Comparison of ENCODE assay signal across 22 cellular contexts in the genomic region with DNA sequence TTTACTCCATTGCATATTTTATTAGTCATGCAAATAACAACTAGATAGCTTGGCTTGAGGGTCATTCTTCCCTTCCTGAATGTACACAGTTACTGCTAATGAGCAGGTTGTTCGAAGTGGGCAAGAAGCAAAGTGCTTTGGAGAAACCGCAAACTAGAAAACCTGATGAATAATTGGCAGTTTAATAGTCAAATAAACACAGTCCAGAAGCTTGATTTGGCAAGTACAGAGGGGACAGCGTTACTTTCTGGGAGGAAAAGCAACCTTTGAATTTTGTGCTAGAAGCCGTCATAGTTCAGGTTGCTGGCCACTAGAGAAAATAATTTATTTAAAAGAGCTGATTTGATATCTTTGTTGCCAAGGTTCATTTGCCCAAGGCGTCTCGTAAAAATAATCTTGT.
DNase-seq lines count a peak whose midpoint lies in the region; ATAC-seq, FAIRE-seq and TF ChIP-seq lines count a peak whose summit lies in the region.
"Had no signal": no experiment of that assay in that cellular context is flagged by ENCODE, and none has a peak within 500 bp of the region (broad histone marks: within the 10 kb centered on the region; RNA-seq: fewer than 3 reads in every experiment).

No MANE protein-coding gene starts in this region.

- CTCF ChIA-PET in HepG2 (lab: Yijun Ruan, JAX; ENCODE audit: low intra/inter-chr PET ratio, low total read pairs): no interaction called here

- H3K27me3 ChIP-seq in liver (ENCODE audit: control insufficient read depth in 4 of 4, insufficient read depth in 4 of 4, low read length in 3 of 4): no peaks in the 10 kb centered on the region
- no peaks in the 10 kb centered on the region for H3K27me3 ChIP-seq in HepG2 (ENCODE audit: control insufficient read depth in 1 of 2, insufficient read depth in 2 of 2, low read length in 2 of 2)
- H3K27me3 ChIP-seq in MM.1S (replicated peaks; ENCODE audit: insufficient read depth, low read length): no peaks in the 10 kb centered on the region
- H3K27me3 ChIP-seq: BLaER1 had no signal

- H3K4me3 ChIP-seq in liver (ENCODE audit: low read depth in 1 of 3, low read length in 3 of 3) (no peak overlapping the region), HepG2 (replicated peaks in 1 of 3; ENCODE audit: insufficient read depth in 1 of 3, low read depth in 2 of 3, low read length in 3 of 3) (no peak overlapping the region), MM.1S (ENCODE audit: low read length) (no peak overlapping the region)
- H3K4me3 ChIP-seq: BLaER1, GM23338 had no signal

- H3K36me3 ChIP-seq in liver (ENCODE audit: control insufficient read depth in 4 of 4, insufficient read depth in 3 of 4, low read depth in 1 of 4, low read length in 3 of 4) (no peaks in the 10 kb centered on the region), HepG2 (replicated peaks in 1 of 2; ENCODE audit: control insufficient read depth in 1 of 2, insufficient read depth in 2 of 2, low read length in 2 of 2) (no peaks in the 10 kb centered on the region), MM.1S (replicated peaks; ENCODE audit: insufficient read depth, low read length) (no peaks in the 10 kb centered on the region)
- H3K36me3 ChIP-seq: BLaER1 had no signal

- TF ChIP-seq EP300 in HepG2 (IDR thresholded peaks at IDR 0.05; ENCODE audit: low read depth in 2 of 2, low read length in 2 of 2) (no peak), HepG2 (CRISPR knock-in tag; IDR thresholded peaks at IDR 0.05; ENCODE audit: borderline replicate concordance) (no peak)

- H3K9ac ChIP-seq in liver (ENCODE audit: low read depth in 1 of 2, low read length in 2 of 2) (no peak overlapping the region), HepG2 (ENCODE audit: insufficient read depth, low read depth, low read length) (no peak overlapping the region), MM.1S (ENCODE audit: low read length) (no peak overlapping the region)
- H3K9ac ChIP-seq: BLaER1 had no signal

- H2AFZ ChIP-seq in HepG2 (ENCODE audit: low read length) (no peak overlapping the region), MM.1S (ENCODE audit: low read length) (no peak overlapping the region)
- H2AFZ ChIP-seq: GM23338 had no signal

- no peaks in the 10 kb centered on the region for H3K79me2 ChIP-seq in HepG2 (ENCODE audit: insufficient read depth, low read length)
- H3K79me2 ChIP-seq in MM.1S (ENCODE audit: low read length): no peaks in the 10 kb centered on the region

- intact Hi-C loops in HepG2 (cut with micrococcal nuclease; ENCODE audit: unreplicated experiment): no loop called here

- POLR2A ChIA-PET in HepG2 (lab: Yijun Ruan, JAX): no interaction called here

- H3K4me1 ChIP-seq in liver (ENCODE audit: control insufficient read depth in 4 of 4, insufficient read depth in 4 of 4, low read length in 3 of 4) (no peaks in the 10 kb centered on the region), HepG2 (ENCODE audit: insufficient read depth, low read length) (no peaks in the 10 kb centered on the region), MM.1S (ENCODE audit: low read length) (no peaks in the 10 kb centered on the region)
- H3K4me1 ChIP-seq: BLaER1 had no signal

- DNase-seq in HepG2 (ENCODE audit: low spot score): no peak
- peak; percentile 86 for DNase-seq in NCI-H1105 treated with DMSO at 0.1 percent for 48 hours (lab: John Stamatoyannopoulos, UW)
- peak; percentile 12 for DNase-seq in astrocyte of the hippocampus (ENCODE audit: low read depth, low spot score)
- peak; percentile 53 for DNase-seq in renal cortical epithelial cell (ENCODE audit: low read depth)
- DNase-seq in SIG-M5 (lab: John Stamatoyannopoulos, UW): no peak
- DNase-seq in GM13977 (ENCODE audit: low spot score): no peak
- DNase-seq in MM.1S: no peak
- DNase-seq: 8988T; CD4-positive, alpha-beta memory T cell; DMS153; DND-41; EL; HCEC 1CT; HFFc6; KBM-7 had no signal

- TF ChIP-seq POLR2A in HepG2 (IDR thresholded peaks at IDR 0.05; ENCODE audit: insufficient read depth in 1 of 2, low read depth in 2 of 2, low read length in 2 of 2): no peak

- TF ChIP-seq CTCF in liver (IDR thresholded peaks at IDR 0.05; ENCODE audit: low read depth, low read length, missing input control): no peak
- TF ChIP-seq CTCF in HepG2 (CRISPR knock-in tag; IDR thresholded peaks at IDR 0.05): no peak
- no peak for TF ChIP-seq CTCF in GM13977 (IDR thresholded peaks at IDR 0.05; ENCODE audit: extremely low read depth, insufficient read depth, missing control alignments)
- TF ChIP-seq CTCF in MM.1S (IDR thresholded peaks at IDR 0.05; ENCODE audit: low read length): no peak

- H3K27ac ChIP-seq in liver (ENCODE audit: low read depth in 1 of 2, low read length in 2 of 2): no peak overlapping the region
- H3K27ac ChIP-seq in HepG2 (ENCODE audit: extremely low read length, insufficient read depth, low read length): no peak overlapping the region
- H3K27ac ChIP-seq in MM.1S (ENCODE audit: low read length): no peak overlapping the region
- H3K27ac ChIP-seq: BLaER1 had no signal

- no TSS peak for BruUV-seq in HepG2 (replicated peaks; lab: Mats Ljungman, UMichigan)

- H3K9me3 ChIP-seq in liver (ENCODE audit: control insufficient read depth in 4 of 4, low read length in 3 of 4) (no peaks in the 10 kb centered on the region), HepG2 (ENCODE audit: low read length) (no peaks in the 10 kb centered on the region), MM.1S (replicated peaks; ENCODE audit: insufficient read depth, low read length) (no peaks in the 10 kb centered on the region)
- H3K9me3 ChIP-seq: BLaER1 had no signal

- H3K4me2 ChIP-seq in HepG2 (ENCODE audit: low read depth, low read length): no peak overlapping the region
- H3K4me2 ChIP-seq in MM.1S (ENCODE audit: low read depth, low read length): no peak overlapping the region
- H3K4me2 ChIP-seq: BLaER1, GM23338 had no signal

- in situ Hi-C loops in HepG2 (cut with HindIII; ENCODE audit: extremely low pct_ligation_motif_present, low pct_unique_long_range_greater_than_20kb) (no loop called here), GM13977 (cut with MboI; ENCODE audit: low pct_unique_long_range_greater_than_20kb, low sequenced_read_pairs, unreplicated experiment) (no loop called here)

- ATAC-seq in HepG2: no peak
- ATAC-seq: GM23338 had no signal

- H4K20me1 ChIP-seq in HepG2 (ENCODE audit: insufficient read depth, low read length) (no peaks in the 10 kb centered on the region), MM.1S (ENCODE audit: insufficient read depth, low read length) (no peaks in the 10 kb centered on the region)
- H4K20me1 ChIP-seq: BLaER1 had no signal

- 30% methylated on average over 6 of the region's 6 CpGs for WGBS in liver
- WGBS in HepG2 (ENCODE audit: low lambda C conversion rate): 20% methylated on average over 6 of the region's 6 CpGs

- TF ChIP-seq RAD21 in liver (IDR thresholded peaks at IDR 0.05) (no peak), HepG2 (CRISPR knock-in tag; IDR thresholded peaks at IDR 0.05) (no peak)

- FAIRE-seq in HepG2 (lab: Jason Lieb, UNC): no peak
- FAIRE-seq: G401.6, GM12891, GM18507, H54 had no signal

- no peaks in the 10 kb centered on the region for H3K9me2 ChIP-seq in MM.1S (replicated peaks; ENCODE audit: insufficient read depth, low read length)

- no peaks in the 10 kb centered on the region for H3F3A ChIP-seq in MM.1S (ENCODE audit: insufficient read depth, low read length)

TF ChIP-seq in liver, 16 proteins besides CTCF, POLR2A, EP300 and RAD21 (continues in another document):
- TF ChIP-seq MAX (IDR thresholded peaks at IDR 0.05) (no peak), HNF4A (conservative IDR thresholded peaks at IDR 0.05) (peak; percentile 66 to 75)

TF ChIP-seq in HepG2, 621 proteins besides CTCF, POLR2A, EP300 and RAD21:
- TF ChIP-seq NBN (conservative IDR thresholded peaks at IDR 0.05) (no peak), SOX6 (IDR thresholded peaks at IDR 0.05) (no peak), SOX6 (CRISPR knock-in tag; IDR thresholded peaks at IDR 0.05) (no peak), ZNF816 (CRISPR knock-in tag; IDR thresholded peaks at IDR 0.05; ENCODE audit: borderline replicate concordance) (no peak), ATF7 (IDR thresholded peaks at IDR 0.05) (no peak), ATF7 (CRISPR knock-in tag; IDR thresholded peaks at IDR 0.05) (no peak), HMG20B (CRISPR knock-in tag; conservative IDR thresholded peaks at IDR 0.05) (no peak), FOSL2 (CRISPR knock-in tag; IDR thresholded peaks at IDR 0.05) (no peak), HDAC1 (CRISPR knock-in tag; IDR thresholded peaks at IDR 0.05) (no peak), MTA1 (CRISPR knock-in tag; IDR thresholded peaks at IDR 0.05; ENCODE audit: borderline replicate concordance) (no peak), ZSCAN5A (CRISPR knock-in tag; IDR thresholded peaks at IDR 0.05; ENCODE audit: borderline replicate concordance) (no peak), AKAP8 (CRISPR knock-in tag; IDR thresholded peaks at IDR 0.05) (no peak)
- TF ChIP-seq, protein P1, sequence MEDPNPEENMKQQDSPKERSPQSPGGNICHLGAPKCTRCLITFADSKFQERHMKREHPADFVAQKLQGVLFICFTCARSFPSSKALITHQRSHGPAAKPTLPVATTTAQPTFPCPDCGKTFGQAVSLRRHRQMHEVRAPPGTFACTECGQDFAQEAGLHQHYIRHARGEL (CRISPR knock-in tag; IDR thresholded peaks at IDR 0.05): no peak

Comparison
In these comparisons a context has a peak if more than half of its experiments do, and no peak if none do; other contexts are left out.
1. DNase-seq: peak in NCI-H1105 treated with DMSO at 0.1 percent for 48 hours (single experiment), astrocyte of the hippocampus (single experiment) and renal cortical epithelial cell (single experiment); none in HepG2 (single experiment), SIG-M5 (single experiment), GM13977 (single experiment) and MM.1S (single experiment).